In the genomic region with DNA sequence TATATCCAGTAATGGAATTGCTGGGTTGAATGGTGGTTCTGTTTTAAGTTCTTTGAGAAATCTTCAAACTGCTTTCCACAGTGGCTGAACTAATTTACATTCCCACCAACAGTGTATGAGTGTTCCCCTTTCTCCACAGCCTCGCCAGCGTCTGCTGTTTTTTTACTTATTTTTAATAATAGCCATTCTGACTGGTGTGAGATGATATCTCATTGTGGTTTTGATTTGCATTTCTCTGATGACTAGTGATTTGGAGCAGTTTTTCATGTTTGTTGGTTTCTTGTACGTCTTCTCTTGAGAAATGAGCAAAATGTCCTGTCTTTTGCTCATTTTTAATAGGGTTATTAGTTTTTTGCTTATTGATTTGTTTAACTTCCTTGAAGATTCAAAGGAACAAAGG, we compare ENCODE assay signal across 2 cellular contexts. TPM values are rescaled to one million over a fixed set of nuclear protein-coding genes. Genes with fewer than 3 reads are reported as not detected.
"Had no signal": no experiment of that assay in that cellular context is flagged by ENCODE, and none has a peak within 500 bp of the region (broad histone marks: within the 10 kb centered on the region; RNA-seq: fewer than 3 reads in every experiment).

No MANE protein-coding gene starts in this region.

RNA-seq across cellular contexts. Expression of gene SPDYE18, which starts 38.1 kb away (rescaled TPM):
- total RNA-seq: PC-3, SJSA1 had no signal
